Comparison of ENCODE assay signal across 8 cellular contexts in genomic region chr17:64306850-64307463, GRCh38. TPM values are rescaled to one million over a fixed set of nuclear protein-coding genes. Genes with fewer than 3 reads are reported as not detected.
DNase-seq lines count a peak whose midpoint lies in the region; ATAC-seq, FAIRE-seq and TF ChIP-seq lines count a peak whose summit lies in the region.

No MANE protein-coding gene starts in this region.

- CTCF ChIA-PET in Calu3 (lab: Charles Lee), result interaction anchor here (0.7 kb wide), 1 partner anchor 110 kb away, joined by 7 read pairs; no protein-coding TSS in a partner anchor

- no peaks in the 10 kb centered on the region for H3K27me3 ChIP-seq in gastroesophageal sphincter
- no peaks in the 10 kb centered on the region for H3K27me3 ChIP-seq in upper lobe of left lung

- no peaks in the 10 kb centered on the region for H3K27me3 Mint-ChIP-seq in Calu3 (ENCODE audit: unreplicated experiment)
- H3K27me3 Mint-ChIP-seq in activated T-helper 1 cell treated with anti-CD3 and anti-CD28 coated beads, Interleukin-12 subunit alpha, Interleukin-12 subunit beta, Interleukin-2, Interleukin-4 antibody, amounts not matched to agents 30 ng/mL and 10 ng/mL and 1 ng/mL, durations not matched to agents 14 hours and 24 hours and 36 hours (ENCODE audit: insufficient read depth), result peaks cover 4% of the 10 kb centered on the region

- no peaks in the 10 kb centered on the region for H3K4me1 ChIP-seq in gastroesophageal sphincter
- H3K4me1 ChIP-seq in upper lobe of left lung, result peaks cover 10 to 25% (median 15%) of the 10 kb centered on the region in 4 donors

- no peaks in the 10 kb centered on the region for H3K9me3 Mint-ChIP-seq in Calu3 (ENCODE audit: low read depth, unreplicated experiment)
- H3K9me3 Mint-ChIP-seq in activated T-helper 1 cell treated with anti-CD3 and anti-CD28 coated beads, Interleukin-12 subunit alpha, Interleukin-12 subunit beta, Interleukin-2, Interleukin-4 antibody, amounts not matched to agents 30 ng/mL and 10 ng/mL and 1 ng/mL, durations not matched to agents 14 hours and 24 hours and 36 hours, result no peaks in the 10 kb centered on the region

- no peaks in the 10 kb centered on the region for H3K36me3 ChIP-seq in gastroesophageal sphincter
- H3K36me3 ChIP-seq in upper lobe of left lung, result no peaks in the 10 kb centered on the region

- TF ChIP-seq CTCF in Calu3 (IDR thresholded peaks at IDR 0.05; ENCODE audit: unreplicated experiment) (peak; percentile 28), gastroesophageal sphincter (IDR thresholded peaks at IDR 0.05) (peak; percentile 75 to 89 (median 80)), upper lobe of left lung (IDR thresholded peaks at IDR 0.05) (peak; percentile 68 to 86 (median 75))

- ATAC-seq in gastroesophageal sphincter, result peak; percentile 39
- ATAC-seq in upper lobe of left lung (ENCODE audit: low FRiP score in 2 of 2), result peak; percentile 61 to 78
- no peak for ATAC-seq in HG03139 (IDR thresholded peaks at IDR 0.05; ENCODE audit: unreplicated experiment)

- intact Hi-C loops in Calu3 (cut with micrococcal nuclease; ENCODE audit: unreplicated experiment), result loop anchor here (2.0 kb wide), 1 partner anchor 112 kb away; no protein-coding TSS in a partner anchor
- intact Hi-C loops in activated T-helper 1 cell treated with anti-CD3 and anti-CD28 coated beads, Interleukin-12 subunit alpha, Interleukin-12 subunit beta, Interleukin-2, Interleukin-4 antibody, amounts not matched to agents 30 ng/mL and 10 ng/mL and 1 ng/mL, durations not matched to agents 14 hours and 24 hours and 36 hours (cut with micrococcal nuclease), result loop anchor here (1.0 to 5.0 kb wide), 3 partner anchors 111 to 340 kb away; no protein-coding TSS in a partner anchor

- DNase-seq in Calu3 (peak; percentile 59), HTR-8/SVneo (ENCODE audit: insufficient read length, low spot score) (peak; percentile 76), RCC 7860 (ENCODE audit: low spot score) (peak; percentile 29), pons (ENCODE audit: low spot score) (peak; percentile 72), upper lobe of left lung (peak in 1 of 2 donors; percentile 74)
- peak; percentile 43 for DNase-seq in activated T-helper 1 cell treated with anti-CD3 and anti-CD28 coated beads, Interleukin-12 subunit alpha, Interleukin-12 subunit beta, Interleukin-2, Interleukin-4 antibody, amounts not matched to agents 30 ng/mL and 10 ng/mL and 1 ng/mL, durations not matched to agents 14 hours and 24 hours and 36 hours (ENCODE audit: low spot score)

- no peak overlapping the region for H3K4me3 ChIP-seq in gastroesophageal sphincter
- H3K4me3 ChIP-seq in upper lobe of left lung, result no peak overlapping the region

- H3K27ac ChIP-seq in gastroesophageal sphincter, result no peak overlapping the region
- H3K27ac ChIP-seq in upper lobe of left lung, result no peak overlapping the region

- no peak for TF ChIP-seq EP300 in gastroesophageal sphincter (IDR thresholded peaks at IDR 0.05)
- no peak for TF ChIP-seq EP300 in upper lobe of left lung (IDR thresholded peaks at IDR 0.05)

- BruUV-seq in Calu3 (replicated peaks; lab: Mats Ljungman, UMichigan), result no TSS peak

- TF ChIP-seq POLR2A in gastroesophageal sphincter (IDR thresholded peaks at IDR 0.05) (no peak), upper lobe of left lung (IDR thresholded peaks at IDR 0.05) (no peak)

- WGBS in gastroesophageal sphincter (ENCODE audit: low coverage in 1 of 2), 2 donors, result 22 to 33% methylated on average over 6 to 10 of the region's 11 CpGs
- 39 to 41% methylated on average over 10 to 11 of the region's 11 CpGs for WGBS in upper lobe of left lung, 2 donors

- H3K9me3 ChIP-seq in gastroesophageal sphincter (no peaks in the 10 kb centered on the region), upper lobe of left lung (no peaks in the 10 kb centered on the region)

- H3K4me1 Mint-ChIP-seq in Calu3 (ENCODE audit: low read depth, unreplicated experiment), result no peaks in the 10 kb centered on the region
- peaks cover 5% of the 10 kb centered on the region for H3K4me1 Mint-ChIP-seq in activated T-helper 1 cell treated with anti-CD3 and anti-CD28 coated beads, Interleukin-12 subunit alpha, Interleukin-12 subunit beta, Interleukin-2, Interleukin-4 antibody, amounts not matched to agents 30 ng/mL and 10 ng/mL and 1 ng/mL, durations not matched to agents 14 hours and 24 hours and 36 hours (ENCODE audit: low read depth)

- no peak overlapping the region for H3K27ac Mint-ChIP-seq in Calu3 (ENCODE audit: unreplicated experiment)
- H3K27ac Mint-ChIP-seq in activated T-helper 1 cell treated with anti-CD3 and anti-CD28 coated beads, Interleukin-12 subunit alpha, Interleukin-12 subunit beta, Interleukin-2, Interleukin-4 antibody, amounts not matched to agents 30 ng/mL and 10 ng/mL and 1 ng/mL, durations not matched to agents 14 hours and 24 hours and 36 hours, result no peak overlapping the region

- H3K4me3 Mint-ChIP-seq in Calu3 (ENCODE audit: low read depth, unreplicated experiment), result no peak overlapping the region
- no peak overlapping the region for H3K4me3 Mint-ChIP-seq in activated T-helper 1 cell treated with anti-CD3 and anti-CD28 coated beads, Interleukin-12 subunit alpha, Interleukin-12 subunit beta, Interleukin-2, Interleukin-4 antibody, amounts not matched to agents 30 ng/mL and 10 ng/mL and 1 ng/mL, durations not matched to agents 14 hours and 24 hours and 36 hours

- FAIRE-seq in HTR-8/SVneo (lab: Jason Lieb, UNC), result no peak
- FAIRE-seq in RCC 7860 (lab: Jason Lieb, UNC), result peak; percentile 54

- peaks cover 5% of the 10 kb centered on the region for H3K36me3 Mint-ChIP-seq in Calu3 (ENCODE audit: insufficient read depth, unreplicated experiment)
- no peaks in the 10 kb centered on the region for H3K36me3 Mint-ChIP-seq in activated T-helper 1 cell treated with anti-CD3 and anti-CD28 coated beads, Interleukin-12 subunit alpha, Interleukin-12 subunit beta, Interleukin-2, Interleukin-4 antibody, amounts not matched to agents 30 ng/mL and 10 ng/mL and 1 ng/mL, durations not matched to agents 14 hours and 24 hours and 36 hours (ENCODE audit: low read depth)

RNA-seq across cellular contexts. Expression of gene TEX2, which starts 43.9 kb away (rescaled TPM):
- 12.3 and 13.4 TPM in 2 replicates for total RNA-seq in Calu3 (2022)
- 20.6 and 21.9 TPM in 2 replicates for total RNA-seq in activated T-helper 1 cell treated with anti-CD3 and anti-CD28 coated beads, Interleukin-12 subunit alpha, Interleukin-12 subunit beta, Interleukin-2, Interleukin-4 antibody, amounts not matched to agents 30 ng/mL and 10 ng/mL and 1 ng/mL, durations not matched to agents 14 hours and 24 hours and 36 hours
- total RNA-seq in gastroesophageal sphincter, result 10 to 100 TPM; 37.8 to 60.9 (median 47.0) TPM
- 10 to 100 TPM; 42.3 to 96.1 (median 53.4) TPM for total RNA-seq in upper lobe of left lung

Comparison
In these comparisons a context has a peak if more than half of its experiments do, and no peak if none do; other contexts are left out.
1. CTCF ChIP-seq: peak in every context shown above with its lines; median percentile 80 in gastroesophageal sphincter; 75 in upper lobe of left lung; 28 in Calu3.